In genomic region chr19:31353826-31354225, GRCh38 we compare ENCODE assay signal across 1 cellular context.
TF ChIP-seq lines count a peak whose summit lies in the region.

No MANE protein-coding gene starts in this region.

TF ChIP-seq in IMR-90, 13 proteins besides CTCF, POLR2A, EP300 and RAD21 (continued from another document):
- TF ChIP-seq ELK1 (IDR thresholded peaks at IDR 0.05; ENCODE audit: borderline replicate concordance, low read depth, low read length) = no peak
TF ChIP-seq in IMR-90: peak in this region for 0.
